1 cellular context compared by ENCODE assay signal in genomic region chr19:3733549-3734309, GRCh38.
A peak's percentile ranks its signal among the peaks of the same experiment; 100 is the strongest.
TF ChIP-seq lines count a peak whose summit lies in the region.

No MANE protein-coding gene starts in this region.

TF ChIP-seq in K562, 482 proteins besides CTCF, POLR2A, EP300 and RAD21 (continues in another document):
- no peak for TF ChIP-seq RERE (CRISPR knock-in tag; IDR thresholded peaks at IDR 0.05; ENCODE audit: borderline replicate concordance)
- TF ChIP-seq RBM15 (IDR thresholded peaks at IDR 0.05; ENCODE audit: insufficient read depth, low read length): no peak
- TF ChIP-seq ATF6 (CRISPR knock-in tag; IDR thresholded peaks at IDR 0.05): no peak
- no peak for TF ChIP-seq NONO (IDR thresholded peaks at IDR 0.05; ENCODE audit: low read depth in 2 of 2, low read length in 1 of 2)
- TF ChIP-seq ESRRB (CRISPR knock-in tag; IDR thresholded peaks at IDR 0.05; ENCODE audit: borderline replicate concordance): no peak
- no peak for TF ChIP-seq PPARD (CRISPR knock-in tag; IDR thresholded peaks at IDR 0.05)
- TF ChIP-seq RCOR1 (IDR thresholded peaks at IDR 0.05; ENCODE audit: borderline replicate concordance in 1 of 2, low read depth in 2 of 2, low read length in 2 of 2): 0 out of 4 replicates have a peak, but pooled peaks of 1 of the 2 experiments have one; percentile 7
- TF ChIP-seq SFPQ (IDR thresholded peaks at IDR 0.05; ENCODE audit: low read depth, low read length): no peak
- no peak for TF ChIP-seq ZNF639 (CRISPR knock-in tag; conservative IDR thresholded peaks at IDR 0.05 in 1 of 2, IDR thresholded peaks at IDR 0.05 in 1 of 2)
- no peak for TF ChIP-seq PBX2 (CRISPR knock-in tag; IDR thresholded peaks at IDR 0.05; ENCODE audit: low read depth)
- 0 out of 2 replicates have a peak, but pooled peaks have one; percentile 17 for TF ChIP-seq PBX2 (tag; conservative IDR thresholded peaks at IDR 0.05; ENCODE audit: low read depth)
- no peak for TF ChIP-seq CHAMP1 (IDR thresholded peaks at IDR 0.05)
- no peak for TF ChIP-seq NFATC3 (IDR thresholded peaks at IDR 0.05)
- TF ChIP-seq MTA1 (IDR thresholded peaks at IDR 0.05; ENCODE audit: borderline replicate concordance): no peak
- no peak for TF ChIP-seq HEY1 (CRISPR knock-in tag; IDR thresholded peaks at IDR 0.05; ENCODE audit: borderline replicate concordance)
- no peak for TF ChIP-seq ZFP30 (CRISPR knock-in tag; IDR thresholded peaks at IDR 0.05; ENCODE audit: borderline replicate concordance)
- no peak for TF ChIP-seq ZNF766 (CRISPR knock-in tag; conservative IDR thresholded peaks at IDR 0.05)
- TF ChIP-seq RREB1 (CRISPR knock-in tag; IDR thresholded peaks at IDR 0.05): no peak
- TF ChIP-seq ZNF589 (CRISPR knock-in tag; IDR thresholded peaks at IDR 0.05; ENCODE audit: low read depth): no peak
- TF ChIP-seq GTF3C2 (IDR thresholded peaks at IDR 0.05; ENCODE audit: borderline replicate concordance, extremely low read depth, insufficient read length): no peak
- no peak for TF ChIP-seq WHSC1 (IDR thresholded peaks at IDR 0.05; ENCODE audit: low read length)
- no peak for TF ChIP-seq PTRF (tag; IDR thresholded peaks at IDR 0.05)
- peak; percentile 37; the same call in 1 of the 2 replicates for TF ChIP-seq CBX1 (IDR thresholded peaks at IDR 0.05; ENCODE audit: low read depth)
- TF ChIP-seq GATAD2B (IDR thresholded peaks at IDR 0.05; ENCODE audit: borderline replicate concordance): no peak
- TF ChIP-seq ARID1B (IDR thresholded peaks at IDR 0.05): 0 out of 2 replicates have a peak, but pooled peaks have one; percentile 12
- TF ChIP-seq ZFPM2 (CRISPR knock-in tag; IDR thresholded peaks at IDR 0.05): no peak
- no peak for TF ChIP-seq ILF3 (IDR thresholded peaks at IDR 0.05; ENCODE audit: borderline replicate concordance)
- TF ChIP-seq RBM25 (IDR thresholded peaks at IDR 0.05; ENCODE audit: low read depth, low read length, severe bottlenecking): peak; percentile 86
